8 cellular contexts compared by ENCODE assay signal in the genomic region with DNA sequence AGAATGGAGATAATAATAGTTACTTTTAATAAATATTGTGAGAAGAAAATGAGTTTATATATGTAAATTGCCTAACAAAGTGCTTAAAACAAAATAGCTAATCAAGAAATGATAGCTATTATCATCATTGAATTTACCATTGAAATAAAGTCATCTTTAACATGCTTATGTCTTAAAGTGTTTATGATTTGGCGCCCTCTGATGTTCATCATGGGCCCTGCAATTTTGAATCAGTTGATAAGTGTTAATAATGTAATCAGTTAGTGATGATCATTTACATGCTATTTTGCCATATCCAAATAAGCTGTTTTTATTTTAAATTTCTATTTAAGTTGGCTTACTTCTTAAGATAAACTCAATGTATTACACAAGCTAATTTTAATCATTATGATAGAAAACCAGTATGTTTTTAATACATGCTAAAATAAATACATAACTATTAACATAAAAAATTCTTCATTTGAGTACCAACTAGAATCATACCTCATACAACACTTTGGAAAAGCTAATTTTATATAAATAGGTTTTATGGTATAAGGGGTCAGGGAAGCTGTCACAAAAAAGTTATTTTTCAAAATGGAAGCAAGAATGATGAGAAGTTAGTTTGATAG. TPM values are rescaled to one million over a fixed set of nuclear protein-coding genes. Genes with fewer than 3 reads are reported as not detected.
DNase-seq lines count a peak whose midpoint lies in the region; ATAC-seq and TF ChIP-seq lines count a peak whose summit lies in the region.

No MANE protein-coding gene starts in this region.

- intact Hi-C loops in esophagus squamous epithelium (cut with DNase I), result loop anchor here (5.0 kb wide), 1 partner anchor 247 kb away; no protein-coding TSS in a partner anchor

- H3K4me1 ChIP-seq in esophagus squamous epithelium, result no peaks in the 10 kb centered on the region

- peak; percentile 63; the same call in 1 of the 2 replicates for TF ChIP-seq CTCF in WI38 (IDR thresholded peaks at IDR 0.05; ENCODE audit: low read depth, low read length)
- peak; percentile 38 to 84 (median 78) for TF ChIP-seq CTCF in esophagus squamous epithelium (IDR thresholded peaks at IDR 0.05)
- TF ChIP-seq CTCF in omental fat pad (IDR thresholded peaks at IDR 0.05), result peak in 1 of 3 donors; percentile 23

- TF ChIP-seq POLR2A in esophagus squamous epithelium (IDR thresholded peaks at IDR 0.05), result no peak

- H3K4me3 ChIP-seq in WI38 (ENCODE audit: low read depth, low read length) (no peak overlapping the region), esophagus squamous epithelium (no peak overlapping the region)

- H3K27ac ChIP-seq in esophagus squamous epithelium, result no peak overlapping the region

- peaks cover 0 to 21% (median 15%) of the 10 kb centered on the region in 3 donors for H3K9me3 ChIP-seq in esophagus squamous epithelium

- WGBS in esophagus squamous epithelium, 2 donors, result 0 to 2% methylated on average over 1 of the region's 1 CpG

- H3K27me3 ChIP-seq in esophagus squamous epithelium, result no peaks in the 10 kb centered on the region

- peak; percentile 68 for DNase-seq in CD1c-positive myeloid dendritic cell (ENCODE audit: extremely low spot score)
- DNase-seq in NCI-H1694 treated with DMSO at 0.1 percent for 48 hours (lab: John Stamatoyannopoulos, UW), result peak; percentile 31
- no peak for DNase-seq in esophagus squamous epithelium (lab: John Stamatoyannopoulos, UW)
- DNase-seq in omental fat pad (ENCODE audit: low spot score), result peak; percentile 64
- no peak for DNase-seq in hepatic stellate cell (ENCODE audit: low spot score)
- DNase-seq in cerebellar nuclear complex (lab: John Stamatoyannopoulos, UW), result no peak

- no peaks in the 10 kb centered on the region for H3K36me3 ChIP-seq in esophagus squamous epithelium

- peak; percentile 63 for ATAC-seq in GM21619 (IDR thresholded peaks at IDR 0.05; ENCODE audit: unreplicated experiment)
- no peak for ATAC-seq in omental fat pad (ENCODE audit: low FRiP score)

RNA-seq across cellular contexts. Expression of a gene that starts 39.2 kb away (rescaled TPM):
- total RNA-seq in esophagus squamous epithelium (100 to 1,000 TPM; 202 to 409 (median 275) TPM), omental fat pad (100 to 1,000 TPM in 1 of 4 donors, 10 to 100 TPM in 3; 59.1 to 150 (median 68.4) TPM)

Comparison
In these comparisons a context has a peak if more than half of its experiments do, and no peak if none do; other contexts are left out.
1. DNase-seq: peak in CD1c-positive myeloid dendritic cell (single experiment), NCI-H1694 treated with DMSO at 0.1 percent for 48 hours (single experiment) and omental fat pad (single experiment); none in esophagus squamous epithelium (single experiment), hepatic stellate cell (single experiment) and cerebellar nuclear complex (0 of 2).